Comparison of ENCODE assay signal across 10 cellular contexts in the genomic region with DNA sequence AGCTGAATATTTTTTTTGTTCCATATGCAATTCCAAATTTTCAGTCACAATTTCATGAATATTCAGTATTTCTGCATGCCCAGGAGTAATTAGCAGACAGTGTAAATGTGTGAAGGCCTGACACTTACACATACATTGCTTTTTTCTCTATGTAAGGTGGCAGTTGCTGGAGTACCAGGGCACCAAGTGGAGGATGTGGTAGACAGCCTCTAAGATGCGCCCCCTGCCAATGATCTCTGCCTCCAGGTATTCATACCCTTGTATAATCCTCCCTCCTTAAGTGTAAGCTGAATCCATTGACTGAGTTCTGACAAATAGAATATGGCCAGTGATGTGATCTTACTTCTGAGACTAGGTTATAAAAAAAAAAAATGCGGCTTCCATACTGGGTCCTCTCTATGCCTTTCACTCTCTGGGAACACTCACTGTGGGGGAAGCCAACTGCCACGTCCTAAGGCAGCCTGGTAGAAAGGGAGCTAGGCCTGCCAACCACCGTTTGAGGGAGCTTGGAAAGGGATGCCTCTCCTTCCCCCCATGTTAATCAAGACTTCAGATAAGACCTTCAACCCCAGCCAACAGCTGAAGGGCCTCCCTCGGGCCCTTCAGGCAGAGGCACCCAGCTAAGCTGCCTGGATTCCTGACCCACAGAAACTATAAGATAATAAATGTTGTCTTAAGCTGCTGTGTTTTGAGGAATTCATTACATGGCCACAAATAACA.
A peak's percentile ranks its signal among the peaks of the same experiment; 100 is the strongest.
DNase-seq lines count a peak whose midpoint lies in the region; ATAC-seq, FAIRE-seq and TF ChIP-seq lines count a peak whose summit lies in the region.
"Had no signal": no experiment of that assay in that cellular context is flagged by ENCODE, and none has a peak within 500 bp of the region (broad histone marks: within the 10 kb centered on the region; RNA-seq: fewer than 3 reads in every experiment).

No MANE protein-coding gene starts in this region.

- H3K27me3 ChIP-seq in hepatocyte: no peaks in the 10 kb centered on the region

- no peak overlapping the region for H3K4me3 Mint-ChIP-seq in activated T-helper 2 cell treated with anti-CD3 and anti-CD28 coated beads, Interferon-gamma antibody, Interleukin-2, Interleukin-4, amounts not matched to agents 10 μg/mL and 5 μg/mL and 100 μg/mL, durations not matched to agents 14 hours and 24 hours and 36 hours (ENCODE audit: low read depth)

- H2AFZ ChIP-seq in hepatocyte: no peak overlapping the region

- TF ChIP-seq POLR2A in GM12891 (IDR thresholded peaks at IDR 0.05; ENCODE audit: low read depth, low read length): no peak

- H3K27ac ChIP-seq in hepatocyte (peak overlapping the region; percentile 100), skin epidermis (peak overlapping the region in 19 of 21 experiments; percentile 37 to 99 (median 78))

- H3K4me3 ChIP-seq in hepatocyte (no peak overlapping the region), skin epidermis (no peak overlapping the region)

- WGBS in hepatocyte (ENCODE audit: low lambda C conversion rate, missing lambda C conversion rate): 75% methylated on average over 5 of the region's 5 CpGs

- H3K36me3 ChIP-seq in hepatocyte (replicated peaks; ENCODE audit: insufficient read depth, low read depth): no peaks in the 10 kb centered on the region

- no peaks in the 10 kb centered on the region for H4K20me1 ChIP-seq in hepatocyte (ENCODE audit: insufficient read depth, poor library complexity, severe bottlenecking)

- peak overlapping the region; percentile 91 for H3K4me2 ChIP-seq in hepatocyte

- intact Hi-C loops in activated T-helper 2 cell treated with anti-CD3 and anti-CD28 coated beads, Interferon-gamma antibody, Interleukin-2, Interleukin-4, amounts not matched to agents 10 μg/mL and 5 μg/mL and 100 μg/mL, durations not matched to agents 14 hours and 24 hours and 36 hours (cut with micrococcal nuclease): loop anchor here (5.0 kb wide), 2 partner anchors 62 to 63 kb away; a partner anchor contains a TSS

- ATAC-seq in HG03175 (IDR thresholded peaks at IDR 0.05; ENCODE audit: unreplicated experiment): no peak

- FAIRE-seq in HTR-8/SVneo (lab: Jason Lieb, UNC): peak; percentile 58
- FAIRE-seq in GM12891 (lab: Jason Lieb, UNC): no peak

- peaks cover 48% of the 10 kb centered on the region for H3K4me1 ChIP-seq in hepatocyte (ENCODE audit: insufficient read depth)

- peaks cover 47% of the 10 kb centered on the region for H3K4me1 Mint-ChIP-seq in activated T-helper 2 cell treated with anti-CD3 and anti-CD28 coated beads, Interferon-gamma antibody, Interleukin-2, Interleukin-4, amounts not matched to agents 10 μg/mL and 5 μg/mL and 100 μg/mL, durations not matched to agents 14 hours and 24 hours and 36 hours (ENCODE audit: low read depth)

- H3K27ac Mint-ChIP-seq in activated T-helper 2 cell treated with anti-CD3 and anti-CD28 coated beads, Interferon-gamma antibody, Interleukin-2, Interleukin-4, amounts not matched to agents 10 μg/mL and 5 μg/mL and 100 μg/mL, durations not matched to agents 14 hours and 24 hours and 36 hours: peak overlapping the region; percentile 17

- H3K9me3 Mint-ChIP-seq in activated T-helper 2 cell treated with anti-CD3 and anti-CD28 coated beads, Interferon-gamma antibody, Interleukin-2, Interleukin-4, amounts not matched to agents 10 μg/mL and 5 μg/mL and 100 μg/mL, durations not matched to agents 14 hours and 24 hours and 36 hours: no peaks in the 10 kb centered on the region

- no peak for TF ChIP-seq CTCF in hepatocyte (IDR thresholded peaks at IDR 0.05; ENCODE audit: poor library complexity)

- DNase-seq in HTR-8/SVneo (ENCODE audit: insufficient read length, low spot score) (no peak), hepatocyte (ENCODE audit: low spot score) (no peak), HK-2 (ENCODE audit: unreplicated experiment) (no peak), GM12891 (ENCODE audit: insufficient read length, low spot score) (no peak), SKM-1 treated with dmso at 0.1 percent for 144 hours (lab: John Stamatoyannopoulos, UW; ENCODE audit: unreplicated experiment) (no peak)
- DNase-seq in activated T-helper 2 cell treated with anti-CD3 and anti-CD28 coated beads, Interferon-gamma antibody, Interleukin-2, Interleukin-4, amounts not matched to agents 10 μg/mL and 5 μg/mL and 100 μg/mL, durations not matched to agents 14 hours and 24 hours and 36 hours (ENCODE audit: low spot score): no peak
- DNase-seq: SHP77; stimulated activated CD4-positive, alpha-beta T cell treated with anti-CD3 and anti-CD28 coated beads, Interleukin-2, amount 100 ng/mL, for 48 hours had no signal

- no peaks in the 10 kb centered on the region for H3K9me2 ChIP-seq in hepatocyte (replicated peaks; ENCODE audit: insufficient read depth)

- peaks cover 5% of the 10 kb centered on the region for H3K36me3 Mint-ChIP-seq in activated T-helper 2 cell treated with anti-CD3 and anti-CD28 coated beads, Interferon-gamma antibody, Interleukin-2, Interleukin-4, amounts not matched to agents 10 μg/mL and 5 μg/mL and 100 μg/mL, durations not matched to agents 14 hours and 24 hours and 36 hours (ENCODE audit: low read depth)

- no peaks in the 10 kb centered on the region for H3K9me3 ChIP-seq in hepatocyte (ENCODE audit: low read depth)

- H3K27me3 Mint-ChIP-seq in activated T-helper 2 cell treated with anti-CD3 and anti-CD28 coated beads, Interferon-gamma antibody, Interleukin-2, Interleukin-4, amounts not matched to agents 10 μg/mL and 5 μg/mL and 100 μg/mL, durations not matched to agents 14 hours and 24 hours and 36 hours (ENCODE audit: low read depth): no peaks in the 10 kb centered on the region

- peaks cover 28% of the 10 kb centered on the region for H3K79me2 ChIP-seq in hepatocyte

TF ChIP-seq in GM12891, 5 proteins besides CTCF, POLR2A, EP300 and RAD21:
- TF ChIP-seq PAX5 (IDR thresholded peaks at IDR 0.05; ENCODE audit: insufficient read depth, low read length, severe bottlenecking) (no peak), POLR2AphosphoS5 (IDR thresholded peaks at IDR 0.05; ENCODE audit: low read depth, low read length) (no peak), TAF1 (IDR thresholded peaks at IDR 0.05; ENCODE audit: low read depth, low read length) (no peak), POU2F2 (IDR thresholded peaks at IDR 0.05; ENCODE audit: low read depth, low read length) (no peak), SPI1 (IDR thresholded peaks at IDR 0.05; ENCODE audit: low read depth, low read length) (no peak)
